ENCODE assay signal across 1 cellular context in the genomic region with DNA sequence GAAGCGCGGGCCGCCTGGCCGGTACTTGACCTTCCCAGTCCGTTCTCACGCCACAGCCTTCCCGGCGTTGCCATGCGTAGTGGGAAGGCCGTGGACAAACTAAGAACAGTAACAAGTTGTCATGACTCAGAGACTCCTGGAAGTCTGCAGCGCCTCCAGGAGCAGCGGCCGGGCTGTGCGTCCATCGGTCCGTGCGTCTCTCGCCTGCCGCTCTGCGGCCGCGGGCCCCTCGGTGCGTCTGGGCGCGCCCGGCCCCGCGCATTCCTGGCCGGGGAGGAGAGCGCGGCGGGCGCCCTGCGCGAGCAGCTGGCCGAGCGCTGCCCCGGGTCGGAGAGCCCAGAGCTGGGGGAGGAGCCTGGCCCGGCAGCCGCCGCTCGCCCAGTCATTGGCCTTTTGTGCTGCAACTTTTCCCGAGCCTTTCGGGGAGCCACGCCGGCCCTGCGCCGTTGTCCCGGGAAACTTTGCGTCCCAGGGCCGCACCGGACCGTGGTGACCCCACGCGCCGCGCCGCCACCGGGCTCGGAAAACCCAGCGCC.
TF ChIP-seq lines count a peak whose summit lies in the region.

No MANE protein-coding gene starts in this region.

TF ChIP-seq in HepG2, 621 proteins besides CTCF, POLR2A, EP300 and RAD21 (continued from another document and continues in another):
- peak; percentile 59 for TF ChIP-seq TFDP2 (CRISPR knock-in tag; IDR thresholded peaks at IDR 0.05)
- peak; percentile 23; the same call in 1 of the 2 replicates for TF ChIP-seq SALL1 (CRISPR knock-in tag; IDR thresholded peaks at IDR 0.05)
- TF ChIP-seq CBX5 (CRISPR knock-in tag; IDR thresholded peaks at IDR 0.05; ENCODE audit: borderline replicate concordance), result no peak
- TF ChIP-seq ZNF225 (CRISPR knock-in tag; IDR thresholded peaks at IDR 0.05), result no peak; the same call in 1 of the 2 replicates
- peak; percentile 67 for TF ChIP-seq POLR2G (IDR thresholded peaks at IDR 0.05; ENCODE audit: low read depth, low read length)
- peak; percentile 13; the same call in 1 of the 2 replicates for TF ChIP-seq ZNF12 (CRISPR knock-in tag; IDR thresholded peaks at IDR 0.05)
- TF ChIP-seq, protein P1, sequence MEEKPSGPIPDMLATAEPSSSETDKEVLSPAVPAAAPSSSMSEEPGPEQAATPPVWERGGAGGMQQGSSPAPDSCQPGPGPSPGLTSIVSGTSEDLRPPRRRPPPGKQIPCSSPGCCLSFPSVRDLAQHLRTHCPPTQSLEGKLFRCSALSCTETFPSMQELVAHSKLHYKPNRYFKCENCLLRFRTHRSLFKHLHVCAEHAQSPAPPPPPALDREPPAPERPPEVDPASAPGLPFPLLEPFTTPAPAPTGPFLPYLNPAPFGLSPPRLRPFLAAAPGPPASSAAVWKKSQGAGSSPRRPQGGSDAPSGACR (CRISPR knock-in tag; IDR thresholded peaks at IDR 0.05), result no peak; the same call in 1 of the 2 replicates
- 0 out of 2 replicates have a peak, but pooled peaks have one; percentile 10 for TF ChIP-seq ZNF235 (CRISPR knock-in tag; IDR thresholded peaks at IDR 0.05; ENCODE audit: borderline replicate concordance)
- TF ChIP-seq RFXAP (CRISPR knock-in tag; IDR thresholded peaks at IDR 0.05; ENCODE audit: borderline replicate concordance), result 0 out of 2 replicates have a peak, but pooled peaks have one; percentile 51
- TF ChIP-seq GMEB2 (CRISPR knock-in tag; IDR thresholded peaks at IDR 0.05; ENCODE audit: low read depth), result no peak
- no peak for TF ChIP-seq ZFP90 (CRISPR knock-in tag; IDR thresholded peaks at IDR 0.05; ENCODE audit: borderline replicate concordance)
- peak; percentile 15; the same call in 1 of the 2 replicates for TF ChIP-seq SIN3A (IDR thresholded peaks at IDR 0.05; ENCODE audit: borderline replicate concordance, low read depth, low read length)
- TF ChIP-seq ZSCAN30 (CRISPR knock-in tag; IDR thresholded peaks at IDR 0.05), result 0 out of 2 replicates have a peak, but pooled peaks have one; percentile 47
- TF ChIP-seq ZNF788 (CRISPR knock-in tag; IDR thresholded peaks at IDR 0.05; ENCODE audit: borderline replicate concordance), result peak; percentile 11; the same call in 1 of the 2 replicates
- TF ChIP-seq ZNF816 (CRISPR knock-in tag; IDR thresholded peaks at IDR 0.05; ENCODE audit: borderline replicate concordance), result peak; percentile 93; the same call in 1 of the 2 replicates
- TF ChIP-seq MAFG (CRISPR knock-in tag; IDR thresholded peaks at IDR 0.05), result no peak
- TF ChIP-seq KDM4B (CRISPR knock-in tag; IDR thresholded peaks at IDR 0.05), result no peak
- no peak for TF ChIP-seq KLF13 (CRISPR knock-in tag; IDR thresholded peaks at IDR 0.05)
- TF ChIP-seq, protein P2, sequence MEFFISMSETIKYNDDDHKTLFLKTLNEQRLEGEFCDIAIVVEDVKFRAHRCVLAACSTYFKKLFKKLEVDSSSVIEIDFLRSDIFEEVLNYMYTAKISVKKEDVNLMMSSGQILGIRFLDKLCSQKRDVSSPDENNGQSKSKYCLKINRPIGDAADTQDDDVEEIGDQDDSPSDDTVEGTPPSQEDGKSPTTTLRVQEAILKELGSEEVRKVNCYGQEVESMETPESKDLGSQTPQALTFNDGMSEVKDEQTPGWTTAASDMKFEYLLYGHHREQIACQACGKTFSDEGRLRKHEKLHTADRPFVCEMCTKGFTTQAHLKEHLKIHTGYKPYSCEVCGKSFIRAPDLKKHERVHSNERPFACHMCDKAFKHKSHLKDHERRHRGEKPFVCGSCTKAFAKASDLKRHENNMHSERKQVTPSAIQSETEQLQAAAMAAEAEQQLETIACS (CRISPR knock-in tag; IDR thresholded peaks at IDR 0.05), result peak; percentile 54
- peak; percentile 62; the same call in 1 of the 2 replicates for TF ChIP-seq ARID4A (CRISPR knock-in tag; IDR thresholded peaks at IDR 0.05; ENCODE audit: borderline replicate concordance)
- peak; percentile 39; the same call in 1 of the 2 replicates for TF ChIP-seq ZNF331 (CRISPR knock-in tag; IDR thresholded peaks at IDR 0.05)
- TF ChIP-seq DZIP1 (CRISPR knock-in tag; IDR thresholded peaks at IDR 0.05), result 0 out of 2 replicates have a peak, but pooled peaks have one; percentile 23
- TF ChIP-seq NFE2 (CRISPR knock-in tag; IDR thresholded peaks at IDR 0.05), result no peak
- TF ChIP-seq HOXA3 (CRISPR knock-in tag; IDR thresholded peaks at IDR 0.05), result peak; percentile 54
- 0 out of 2 replicates have a peak, but pooled peaks have one; percentile 16 for TF ChIP-seq GATAD2A (CRISPR knock-in tag; IDR thresholded peaks at IDR 0.05)
- peak; percentile 1 for TF ChIP-seq AGO1 (IDR thresholded peaks at IDR 0.05; ENCODE audit: low read depth, low read length, poor library complexity, severe bottlenecking)
- TF ChIP-seq, protein P3, sequence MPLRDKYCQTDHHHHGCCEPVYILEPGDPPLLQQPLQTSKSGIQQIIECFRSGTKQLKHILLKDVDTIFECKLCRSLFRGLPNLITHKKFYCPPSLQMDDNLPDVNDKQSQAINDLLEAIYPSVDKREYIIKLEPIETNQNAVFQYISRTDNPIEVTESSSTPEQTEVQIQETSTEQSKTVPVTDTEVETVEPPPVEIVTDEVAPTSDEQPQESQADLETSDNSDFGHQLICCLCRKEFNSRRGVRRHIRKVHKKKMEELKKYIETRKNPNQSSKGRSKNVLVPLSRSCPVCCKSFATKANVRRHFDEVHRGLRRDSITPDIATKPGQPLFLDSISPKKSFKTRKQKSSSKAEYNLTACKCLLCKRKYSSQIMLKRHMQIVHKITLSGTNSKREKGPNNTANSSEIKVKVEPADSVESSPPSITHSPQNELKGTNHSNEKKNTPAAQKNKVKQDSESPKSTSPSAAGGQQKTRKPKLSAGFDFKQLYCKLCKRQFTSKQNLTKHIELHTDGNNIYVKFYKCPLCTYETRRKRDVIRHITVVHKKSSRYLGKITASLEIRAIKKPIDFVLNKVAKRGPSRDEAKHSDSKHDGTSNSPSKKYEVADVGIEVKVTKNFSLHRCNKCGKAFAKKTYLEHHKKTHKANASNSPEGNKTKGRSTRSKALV (CRISPR knock-in tag; IDR thresholded peaks at IDR 0.05), result peak; percentile 89; the same call in 1 of the 2 replicates
- peak; percentile 46; the same call in 1 of the 2 replicates for TF ChIP-seq BCL6 (CRISPR knock-in tag; IDR thresholded peaks at IDR 0.05)
- TF ChIP-seq ARID2 (CRISPR knock-in tag; IDR thresholded peaks at IDR 0.05; ENCODE audit: borderline replicate concordance), result 0 out of 2 replicates have a peak, but pooled peaks have one; percentile 18
- TF ChIP-seq, protein P4, sequence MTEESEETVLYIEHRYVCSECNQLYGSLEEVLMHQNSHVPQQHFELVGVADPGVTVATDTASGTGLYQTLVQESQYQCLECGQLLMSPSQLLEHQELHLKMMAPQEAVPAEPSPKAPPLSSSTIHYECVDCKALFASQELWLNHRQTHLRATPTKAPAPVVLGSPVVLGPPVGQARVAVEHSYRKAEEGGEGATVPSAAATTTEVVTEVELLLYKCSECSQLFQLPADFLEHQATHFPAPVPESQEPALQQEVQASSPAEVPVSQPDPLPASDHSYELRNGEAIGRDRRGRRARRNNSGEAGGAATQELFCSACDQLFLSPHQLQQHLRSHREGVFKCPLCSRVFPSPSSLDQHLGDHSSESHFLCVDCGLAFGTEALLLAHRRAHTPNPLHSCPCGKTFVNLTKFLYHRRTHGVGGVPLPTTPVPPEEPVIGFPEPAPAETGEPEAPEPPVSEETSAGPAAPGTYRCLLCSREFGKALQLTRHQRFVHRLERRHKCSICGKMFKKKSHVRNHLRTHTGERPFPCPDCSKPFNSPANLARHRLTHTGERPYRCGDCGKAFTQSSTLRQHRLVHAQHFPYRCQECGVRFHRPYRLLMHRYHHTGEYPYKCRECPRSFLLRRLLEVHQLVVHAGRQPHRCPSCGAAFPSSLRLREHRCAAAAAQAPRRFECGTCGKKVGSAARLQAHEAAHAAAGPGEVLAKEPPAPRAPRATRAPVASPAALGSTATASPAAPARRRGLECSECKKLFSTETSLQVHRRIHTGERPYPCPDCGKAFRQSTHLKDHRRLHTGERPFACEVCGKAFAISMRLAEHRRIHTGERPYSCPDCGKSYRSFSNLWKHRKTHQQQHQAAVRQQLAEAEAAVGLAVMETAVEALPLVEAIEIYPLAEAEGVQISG (CRISPR knock-in tag; IDR thresholded peaks at IDR 0.05), result peak; percentile 76
- peak; percentile 43; the same call in 1 of the 2 replicates for TF ChIP-seq REPIN1 (CRISPR knock-in tag; IDR thresholded peaks at IDR 0.05; ENCODE audit: borderline replicate concordance, low read depth)
- TF ChIP-seq ZNF337 (CRISPR knock-in tag; IDR thresholded peaks at IDR 0.05; ENCODE audit: borderline replicate concordance, low read depth), result peak; percentile 20; the same call in 1 of the 2 replicates
- peak; percentile 87 for TF ChIP-seq ZNF563 (CRISPR knock-in tag; IDR thresholded peaks at IDR 0.05)
- TF ChIP-seq JUN (CRISPR knock-in tag; IDR thresholded peaks at IDR 0.05), result peak; percentile 43; the same call in 1 of the 2 replicates
- TF ChIP-seq HDAC1 (CRISPR knock-in tag; IDR thresholded peaks at IDR 0.05), result peak; percentile 71
- 0 out of 2 replicates have a peak, but pooled peaks have one; percentile 5 for TF ChIP-seq GZF1 (CRISPR knock-in tag; IDR thresholded peaks at IDR 0.05)
- TF ChIP-seq MEIS2 (CRISPR knock-in tag; IDR thresholded peaks at IDR 0.05), result 0 out of 2 replicates have a peak, but pooled peaks have one; percentile 60
- TF ChIP-seq, protein P5, sequence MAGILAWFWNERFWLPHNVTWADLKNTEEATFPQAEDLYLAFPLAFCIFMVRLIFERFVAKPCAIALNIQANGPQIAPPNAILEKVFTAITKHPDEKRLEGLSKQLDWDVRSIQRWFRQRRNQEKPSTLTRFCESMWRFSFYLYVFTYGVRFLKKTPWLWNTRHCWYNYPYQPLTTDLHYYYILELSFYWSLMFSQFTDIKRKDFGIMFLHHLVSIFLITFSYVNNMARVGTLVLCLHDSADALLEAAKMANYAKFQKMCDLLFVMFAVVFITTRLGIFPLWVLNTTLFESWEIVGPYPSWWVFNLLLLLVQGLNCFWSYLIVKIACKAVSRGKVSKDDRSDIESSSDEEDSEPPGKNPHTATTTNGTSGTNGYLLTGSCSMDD (CRISPR knock-in tag; IDR thresholded peaks at IDR 0.05), result no peak
- TF ChIP-seq GABPB1 (CRISPR knock-in tag; IDR thresholded peaks at IDR 0.05), result peak; percentile 23; the same call in 1 of the 2 replicates
